Comparison of ENCODE assay signal across 14 cellular contexts in the genomic region with DNA sequence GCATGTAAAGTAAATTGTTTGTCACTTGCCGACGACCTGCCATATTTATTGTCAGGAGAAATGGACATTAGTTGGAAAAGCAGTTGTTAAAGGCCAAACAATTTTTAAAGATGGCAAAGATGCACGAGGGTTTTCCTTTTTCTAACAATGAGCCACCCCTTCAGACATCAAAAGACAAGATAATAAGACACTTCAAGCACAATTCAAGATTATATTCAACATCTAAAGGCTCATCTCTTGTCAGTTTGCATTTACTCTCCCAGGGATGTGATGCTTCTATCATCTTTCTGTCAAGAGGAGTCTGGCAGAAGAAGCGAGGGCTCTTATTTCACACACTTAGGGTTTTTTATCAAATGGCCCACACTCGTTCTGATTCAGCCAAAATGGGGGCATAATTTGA.
DNase-seq lines count a peak whose midpoint lies in the region; ATAC-seq and TF ChIP-seq lines count a peak whose summit lies in the region.
"Had no signal": no experiment of that assay in that cellular context is flagged by ENCODE, and none has a peak within 500 bp of the region (broad histone marks: within the 10 kb centered on the region; RNA-seq: fewer than 3 reads in every experiment).

No MANE protein-coding gene starts in this region.

- no peaks in the 10 kb centered on the region for H3K9me3 Mint-ChIP-seq in activated naive CD8-positive, alpha-beta T cell treated with anti-CD3 and anti-CD28 coated beads, Interleukin-2, amount 50 U/mL, for 24 hours

- ATAC-seq in right cardiac atrium (no peak), GM21619 (IDR thresholded peaks at IDR 0.05; ENCODE audit: unreplicated experiment) (no peak)
- ATAC-seq in activated naive CD8-positive, alpha-beta T cell treated with anti-CD3 and anti-CD28 coated beads, Interleukin-2, amount 50 U/mL, for 24 hours, result no peak

- DNase-seq in right cardiac atrium (no peak), cardiac septum (ENCODE audit: low spot score) (no peak), coronary artery (ENCODE audit: low spot score) (no peak), superior temporal gyrus (ENCODE audit: extremely low spot score) (peak; percentile 17), CD1c-positive myeloid dendritic cell (ENCODE audit: extremely low spot score) (no peak)
- no peak for DNase-seq in activated naive CD8-positive, alpha-beta T cell treated with anti-CD3 and anti-CD28 coated beads, Interleukin-2, amount 50 U/mL, for 24 hours
- DNase-seq: 8988T; AML-193; C1 segment of cervical spinal cord; CD4-positive, alpha-beta memory T cell; DMS79; HCEC 1CT had no signal

- H3K27ac Mint-ChIP-seq in activated naive CD8-positive, alpha-beta T cell treated with anti-CD3 and anti-CD28 coated beads, Interleukin-2, amount 50 U/mL, for 24 hours, result no peak overlapping the region
- H3K27ac Mint-ChIP-seq: CD4-positive, alpha-beta memory T cell had no signal

- no peaks in the 10 kb centered on the region for H3K4me1 Mint-ChIP-seq in activated naive CD8-positive, alpha-beta T cell treated with anti-CD3 and anti-CD28 coated beads, Interleukin-2, amount 50 U/mL, for 24 hours
- H3K4me1 Mint-ChIP-seq: CD4-positive, alpha-beta memory T cell had no signal

- H3K36me3 Mint-ChIP-seq in activated naive CD8-positive, alpha-beta T cell treated with anti-CD3 and anti-CD28 coated beads, Interleukin-2, amount 50 U/mL, for 24 hours (ENCODE audit: low read depth), result no peaks in the 10 kb centered on the region
- H3K36me3 Mint-ChIP-seq: CD4-positive, alpha-beta memory T cell had no signal

- peak overlapping the region; percentile 38 for H3K4me3 ChIP-seq in right cardiac atrium (ENCODE audit: low read length)
- H3K4me3 ChIP-seq in coronary artery, result peak overlapping the region; percentile 45

- H3K4me1 ChIP-seq in right cardiac atrium (ENCODE audit: control insufficient read depth, insufficient read depth, low read length), result no peaks in the 10 kb centered on the region

- no peaks in the 10 kb centered on the region for H3K9me3 ChIP-seq in right cardiac atrium (ENCODE audit: control insufficient read depth, low read length)

- H3K4me3 Mint-ChIP-seq in activated naive CD8-positive, alpha-beta T cell treated with anti-CD3 and anti-CD28 coated beads, Interleukin-2, amount 50 U/mL, for 24 hours, result no peak overlapping the region
- H3K4me3 Mint-ChIP-seq: CD4-positive, alpha-beta memory T cell had no signal

- no peak overlapping the region for H3K27ac ChIP-seq in right cardiac atrium (ENCODE audit: low read length)
- no peak overlapping the region for H3K27ac ChIP-seq in coronary artery
- H3K27ac ChIP-seq: HL-60 had no signal

- H3K27me3 Mint-ChIP-seq in activated naive CD8-positive, alpha-beta T cell treated with anti-CD3 and anti-CD28 coated beads, Interleukin-2, amount 50 U/mL, for 24 hours, result no peaks in the 10 kb centered on the region

- TF ChIP-seq CTCF in coronary artery (IDR thresholded peaks at IDR 0.05), result no peak

- 50% methylated on average over 5 of the region's 5 CpGs for WGBS in right cardiac atrium

- intact Hi-C loops in right cardiac atrium (cut with DNase I), result no loop called here
- intact Hi-C loops in cardiac septum (cut with DNase I), result no loop called here

- no peaks in the 10 kb centered on the region for H3K27me3 ChIP-seq in right cardiac atrium (ENCODE audit: control insufficient read depth, insufficient read depth)
